Comparison of ENCODE assay signal across 8 cellular contexts in the genomic region with DNA sequence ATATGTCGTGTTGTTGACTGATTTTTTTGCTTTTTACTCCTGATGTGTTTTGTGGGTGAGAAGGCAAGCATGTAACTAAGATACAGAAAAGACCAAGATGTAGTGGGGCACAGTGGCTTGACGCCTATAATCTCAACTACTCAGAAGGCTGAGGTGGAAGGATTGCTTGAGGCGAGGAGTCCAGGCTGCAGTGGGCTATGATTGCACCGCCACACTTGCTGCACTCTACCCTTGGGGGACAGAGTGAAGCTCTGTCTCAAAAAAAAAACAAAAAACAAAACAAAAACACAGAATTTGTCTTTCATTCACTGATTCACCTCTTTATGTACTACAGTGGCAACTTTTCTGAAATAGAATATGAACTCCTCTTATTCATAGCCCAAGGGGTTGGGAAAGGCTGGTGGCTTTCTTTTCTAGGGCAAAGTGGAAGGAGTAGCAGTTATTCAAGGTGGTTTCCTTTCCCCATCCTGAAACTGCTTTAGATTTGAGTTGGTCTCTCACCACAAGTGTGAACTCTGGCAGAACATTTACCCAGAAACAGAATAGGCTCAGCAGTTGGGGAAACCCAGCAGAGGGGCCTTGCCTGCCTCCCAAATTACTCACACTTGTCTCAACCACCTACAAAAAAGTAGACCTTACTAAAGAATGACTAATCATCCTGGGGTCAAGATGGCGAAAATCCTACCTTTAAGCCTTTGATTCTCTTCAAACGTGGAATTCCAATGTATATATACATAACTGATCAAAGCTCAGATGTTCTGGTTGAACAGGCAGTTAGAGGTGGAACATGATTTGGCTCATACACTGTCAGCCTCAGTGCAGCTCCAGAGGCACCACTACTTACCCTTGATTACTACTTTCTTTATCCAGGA. TPM values are rescaled to one million over a fixed set of nuclear protein-coding genes. Genes with fewer than 3 reads are reported as not detected.
DNase-seq lines count a peak whose midpoint lies in the region; ATAC-seq and TF ChIP-seq lines count a peak whose summit lies in the region.

No MANE protein-coding gene starts in this region.

- H2AFZ ChIP-seq in trophoblast cell (ENCODE audit: insufficient read depth, low read length, poor library complexity): no peak overlapping the region

- no peaks in the 10 kb centered on the region for H3K79me1 ChIP-seq in trophoblast cell (ENCODE audit: low read length)

- H3K27ac Mint-ChIP-seq in activated B cell treated with CpG ODN at 0.5 μM for 24 hours: peak overlapping the region; percentile 94

- H3K4ac ChIP-seq in trophoblast cell (ENCODE audit: low read depth, low read length): no peak overlapping the region

- H2BK120ac ChIP-seq in trophoblast cell (ENCODE audit: insufficient read depth, low read length, poor library complexity): no peak overlapping the region

- H3K4me1 Mint-ChIP-seq in activated B cell treated with CpG ODN at 0.5 μM for 24 hours: peaks cover 93% of the 10 kb centered on the region

- H3K27me3 Mint-ChIP-seq in activated B cell treated with CpG ODN at 0.5 μM for 24 hours: no peaks in the 10 kb centered on the region

- no CpG with 5 or more reads among the region's 6 CpGs for WGBS in trophoblast cell (ENCODE audit: extremely low coverage, insufficient coverage, insufficient read length)

- peaks cover 42% of the 10 kb centered on the region for H3K36me3 Mint-ChIP-seq in activated B cell treated with CpG ODN at 0.5 μM for 24 hours (ENCODE audit: low read depth)

- ATAC-seq in GM18861 (IDR thresholded peaks at IDR 0.05; ENCODE audit: unreplicated experiment): peak; percentile 73
- peak; percentile 78 for ATAC-seq in HG02970 (IDR thresholded peaks at IDR 0.05; ENCODE audit: low FRiP score, unreplicated experiment)
- peak; percentile 65 for ATAC-seq in activated B cell treated with CpG ODN at 0.5 μM for 24 hours (ENCODE audit: low read depth)

- no peaks in the 10 kb centered on the region for H3K27me3 ChIP-seq in trophoblast cell (ENCODE audit: insufficient read depth, low read length)

- H3K4me2 ChIP-seq in trophoblast cell (ENCODE audit: low read length): no peak overlapping the region

- no peak overlapping the region for H4K91ac ChIP-seq in trophoblast cell (ENCODE audit: low read depth, low read length)

- DNase-seq in activated B cell treated with CpG ODN at 0.5 μM for 24 hours: no peak
- DNase-seq in glomerular visceral epithelial cell (ENCODE audit: extremely low spot score): peak; percentile 85
- no peak for DNase-seq in trophoblast cell
- DNase-seq in posterior cingulate gyrus: no peak
- no peak for DNase-seq in NCI-H1105 (lab: John Stamatoyannopoulos, UW)
- DNase-seq in NCI-H2171 treated with DMSO at 0.1 percent for 48 hours (lab: John Stamatoyannopoulos, UW): no peak

- no peak overlapping the region for H3K27ac ChIP-seq in trophoblast cell (ENCODE audit: low read depth, low read length)

- H3K9ac ChIP-seq in trophoblast cell (ENCODE audit: low read length): no peak overlapping the region

- no peaks in the 10 kb centered on the region for H3K36me3 ChIP-seq in trophoblast cell (ENCODE audit: control insufficient read depth in 1 of 2, insufficient read depth in 2 of 2, low read length in 2 of 2)

- no peak overlapping the region for H2BK12ac ChIP-seq in trophoblast cell (ENCODE audit: low read length)

- intact Hi-C loops in activated B cell treated with CpG ODN at 0.5 μM for 24 hours (cut with micrococcal nuclease) (loop anchor here (1.0 to 10.0 kb wide), 3 partner anchors 1148 to 1882 kb away; partner anchors contain the start of genes IFIH1, MARCHF7 and WDSUB1), posterior cingulate gyrus (cut with DNase I) (no loop called here)

- H3K18ac ChIP-seq in trophoblast cell (ENCODE audit: low read length): no peak overlapping the region

- H3K4me3 Mint-ChIP-seq in activated B cell treated with CpG ODN at 0.5 μM for 24 hours: peak overlapping the region; percentile 64

- CTCF ChIA-PET in activated B cell treated with CpG ODN at 0.5 μM for 24 hours (lab: Charles Lee): interaction anchor here (1.2 to 1.5 kb wide), 2 partner anchors 56 to 103 kb away, joined by 4 to 5 read pairs; no protein-coding TSS in a partner anchor

- H3K23ac ChIP-seq in trophoblast cell (ENCODE audit: low read length): no peak overlapping the region

- no peak overlapping the region for H3K14ac ChIP-seq in trophoblast cell (ENCODE audit: low read length)

- H3K9me3 ChIP-seq in trophoblast cell (ENCODE audit: insufficient read depth, low read depth, low read length): no peaks in the 10 kb centered on the region

- POLR2A ChIA-PET in activated B cell treated with CpG ODN at 0.5 μM for 24 hours (lab: Charles Lee): interaction anchor here (0.9 to 1.0 kb wide), 2 partner anchors 29 to 78 kb away, joined by 3 to 5 read pairs; no protein-coding TSS in a partner anchor

- no peak overlapping the region for H4K12ac ChIP-seq in trophoblast cell (ENCODE audit: low read depth, low read length)

- no peak overlapping the region for H2BK5ac ChIP-seq in trophoblast cell (ENCODE audit: low read depth, low read length, poor library complexity)

- H3K4me1 ChIP-seq in trophoblast cell (ENCODE audit: control insufficient read depth in 1 of 2, insufficient read depth in 2 of 2, low read length in 2 of 2): no peaks in the 10 kb centered on the region

- no peak overlapping the region for H2AK5ac ChIP-seq in trophoblast cell (ENCODE audit: low read length)

- H3K9me3 Mint-ChIP-seq in activated B cell treated with CpG ODN at 0.5 μM for 24 hours: no peaks in the 10 kb centered on the region

- H3K4me3 ChIP-seq in trophoblast cell (ENCODE audit: low read depth, low read length): no peak overlapping the region

- H4K8ac ChIP-seq in trophoblast cell (ENCODE audit: low read depth, low read length): no peak overlapping the region

- no peaks in the 10 kb centered on the region for H3K79me2 ChIP-seq in trophoblast cell (ENCODE audit: control insufficient read depth, insufficient read depth, low read length, poor library complexity)

- TF ChIP-seq CTCF in activated B cell treated with CpG ODN at 0.5 μM for 24 hours (IDR thresholded peaks at IDR 0.05): no peak

RNA-seq across cellular contexts. Expression of gene TANK, which starts 6.5 kb away (rescaled TPM):
- 130 and 150 TPM in 2 replicates for total RNA-seq in activated B cell treated with CpG ODN at 0.5 μM for 24 hours
- polyA plus RNA-seq in trophoblast cell (2013): 73.9 and 77.5 TPM in 2 replicates
